ENCODE assay signal across 9 cellular contexts in the genomic region with DNA sequence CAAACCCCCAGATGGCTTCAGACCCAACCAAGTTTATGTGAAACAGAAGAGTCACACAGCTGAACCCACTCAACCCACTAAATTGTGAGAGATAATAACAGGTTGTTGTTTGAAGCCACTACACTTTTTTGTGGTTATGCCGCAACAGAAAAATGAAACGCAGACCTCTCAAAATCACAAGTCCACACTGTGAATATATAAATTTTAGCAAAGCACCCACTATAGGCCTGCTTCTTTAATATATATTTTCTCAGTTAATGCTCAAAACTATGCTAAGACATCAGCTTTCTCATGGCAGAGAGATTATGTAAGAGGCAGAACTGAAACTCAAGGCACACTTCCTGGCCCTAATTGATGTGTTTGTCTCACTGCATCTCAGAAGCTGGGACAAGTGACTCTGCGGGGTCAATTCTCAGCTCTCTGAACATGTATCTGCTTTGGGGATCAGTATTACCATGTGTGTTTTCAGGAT. TPM values are rescaled to one million over a fixed set of nuclear protein-coding genes. Genes with fewer than 3 reads are reported as not detected.
A peak's percentile ranks its signal among the peaks of the same experiment; 100 is the strongest.
DNase-seq lines count a peak whose midpoint lies in the region; ATAC-seq lines count a peak whose summit lies in the region.
"Had no signal": no experiment of that assay in that cellular context is flagged by ENCODE, and none has a peak within 500 bp of the region (broad histone marks: within the 10 kb centered on the region; RNA-seq: fewer than 3 reads in every experiment).

No MANE protein-coding gene starts in this region.

- no peaks in the 10 kb centered on the region for H3K36me3 ChIP-seq in CD8-positive, alpha-beta memory T cell (ENCODE audit: insufficient read depth, low read length)
- no peaks in the 10 kb centered on the region for H3K36me3 ChIP-seq in MG63

- H3K9me3 Mint-ChIP-seq in CD8-positive, alpha-beta memory T cell: no peaks in the 10 kb centered on the region
- peaks cover 3% of the 10 kb centered on the region for H3K9me3 Mint-ChIP-seq in activated T-helper 17 cell treated with anti-CD3 and anti-CD28 coated beads, Interleukin-2, amount 50 U/mL, for 72 hours

- peak in 1 of 5 donors; percentile 37 for DNase-seq in CD8-positive, alpha-beta memory T cell
- DNase-seq in MG63: no peak
- DNase-seq in NCI-H146 (lab: John Stamatoyannopoulos, UW): no peak
- no peak for DNase-seq in hypothalamus (lab: John Stamatoyannopoulos, UW)
- no peak for DNase-seq in effector CD4-positive, alpha-beta T cell
- DNase-seq: NCI-H345 had no signal

- peaks cover 87 to 97% (median 93%) of the 10 kb centered on the region in 3 donors for H3K4me1 Mint-ChIP-seq in CD8-positive, alpha-beta memory T cell
- H3K4me1 Mint-ChIP-seq in activated T-helper 17 cell treated with anti-CD3 and anti-CD28 coated beads, Interleukin-2, amount 50 U/mL, for 72 hours: peaks cover 64% of the 10 kb centered on the region

- H3K4me3 Mint-ChIP-seq in CD8-positive, alpha-beta memory T cell: peak overlapping the region; percentile 50 to 79 (median 74)
- peak overlapping the region; percentile 80 for H3K4me3 Mint-ChIP-seq in activated T-helper 17 cell treated with anti-CD3 and anti-CD28 coated beads, Interleukin-2, amount 50 U/mL, for 72 hours

- peaks cover 76% of the 10 kb centered on the region for H3K4me1 ChIP-seq in CD8-positive, alpha-beta memory T cell (ENCODE audit: insufficient read depth, low read length)

- H3K36me3 Mint-ChIP-seq in CD8-positive, alpha-beta memory T cell: no peaks in the 10 kb centered on the region
- no peaks in the 10 kb centered on the region for H3K36me3 Mint-ChIP-seq in activated T-helper 17 cell treated with anti-CD3 and anti-CD28 coated beads, Interleukin-2, amount 50 U/mL, for 72 hours (ENCODE audit: low read depth)

- no peaks in the 10 kb centered on the region for H3K27me3 ChIP-seq in CD8-positive, alpha-beta memory T cell (ENCODE audit: insufficient read depth, low read length, poor library complexity, severe bottlenecking)
- H3K27me3 ChIP-seq in MG63: no peaks in the 10 kb centered on the region

- peak overlapping the region; percentile 89 to 97 (median 92) for H3K27ac Mint-ChIP-seq in CD8-positive, alpha-beta memory T cell
- peak overlapping the region; percentile 40 for H3K27ac Mint-ChIP-seq in activated T-helper 17 cell treated with anti-CD3 and anti-CD28 coated beads, Interleukin-2, amount 50 U/mL, for 72 hours

- CTCF ChIA-PET in CD8-positive, alpha-beta memory T cell (lab: Charles Lee): interaction anchor here (1.4 to 8.1 kb wide), 6 partner anchors 10 to 120 kb away, joined by 3 to 127 read pairs (median 5); a partner anchor contains a TSS

- no peaks in the 10 kb centered on the region for H3K27me3 Mint-ChIP-seq in CD8-positive, alpha-beta memory T cell
- no peaks in the 10 kb centered on the region for H3K27me3 Mint-ChIP-seq in activated T-helper 17 cell treated with anti-CD3 and anti-CD28 coated beads, Interleukin-2, amount 50 U/mL, for 72 hours

- H3K27ac ChIP-seq in CD8-positive, alpha-beta memory T cell (ENCODE audit: low read depth, low read length): peak overlapping the region; percentile 3

- H3K9me3 ChIP-seq in CD8-positive, alpha-beta memory T cell (ENCODE audit: low read length): no peaks in the 10 kb centered on the region
- H3K9me3 ChIP-seq in MG63: no peaks in the 10 kb centered on the region

- ATAC-seq in GM19395 (IDR thresholded peaks at IDR 0.05; ENCODE audit: unreplicated experiment) (peak; percentile 59), HG03159 (IDR thresholded peaks at IDR 0.05; ENCODE audit: unreplicated experiment) (peak; percentile 42)
- peak; percentile 62 for ATAC-seq in activated T-helper 17 cell treated with anti-CD3 and anti-CD28 coated beads, Interleukin-2, amount 50 U/mL, for 72 hours (replicated peaks)

- peak overlapping the region; percentile 25 for H3K4me3 ChIP-seq in CD8-positive, alpha-beta memory T cell (ENCODE audit: low read length)
- no peak overlapping the region for H3K4me3 ChIP-seq in MG63

- POLR2A ChIA-PET in CD8-positive, alpha-beta memory T cell (lab: Charles Lee): interaction anchor here (0.6 to 3.2 kb wide), 7 partner anchors 9 to 459 kb away, joined by 3 to 27 read pairs (median 7); a partner anchor contains a TSS

RNA-seq across cellular contexts. Expression of a gene that starts 27.7 kb away (rescaled TPM):
- 10 to 100 TPM; 12.6 to 12.9 TPM for total RNA-seq in CD8-positive, alpha-beta memory T cell
- 19.9 TPM for polyA plus RNA-seq in CD8-positive, alpha-beta memory T cell
- 10 to 100 TPM; 13.8 to 20.1 TPM for total RNA-seq in activated T-helper 17 cell treated with anti-CD3 and anti-CD28 coated beads, Interleukin-2, amount 50 U/mL, for 72 hours
- 5.7 and 10.5 TPM in 2 replicates for total RNA-seq in MG63 (2014; rRNA removed; shearing (Covaris generic); ENCODE audit: low replicate concordance)

RNA-seq across cellular contexts. Expression of a gene that starts 57.8 kb away (rescaled TPM):
- 1 to 10 TPM; 4.8 to 5.5 TPM for total RNA-seq in CD8-positive, alpha-beta memory T cell
- polyA plus RNA-seq in CD8-positive, alpha-beta memory T cell: 4.9 TPM
- 1 to 10 TPM; 3.4 to 5.7 TPM for total RNA-seq in activated T-helper 17 cell treated with anti-CD3 and anti-CD28 coated beads, Interleukin-2, amount 50 U/mL, for 72 hours
- 1.4 and 3.0 TPM in 2 replicates for total RNA-seq in MG63 (2014; rRNA removed; shearing (Covaris generic); ENCODE audit: low replicate concordance)
